Comparison of ENCODE assay signal across 8 cellular contexts in genomic region chr14:103848720-103849077, GRCh38. TPM values are rescaled to one million over a fixed set of nuclear protein-coding genes. Genes with fewer than 3 reads are reported as not detected.
DNase-seq lines count a peak whose midpoint lies in the region; ATAC-seq, FAIRE-seq and TF ChIP-seq lines count a peak whose summit lies in the region.

No MANE protein-coding gene starts in this region.

- TF ChIP-seq CTCF in HFFc6 (IDR thresholded peaks at IDR 0.05) (no peak), kidney (IDR thresholded peaks at IDR 0.05; ENCODE audit: borderline replicate concordance, extremely low read depth, insufficient read depth) (no peak), smooth muscle cell (IDR thresholded peaks at IDR 0.05; ENCODE audit: borderline replicate concordance, insufficient read depth, poor library complexity, severe bottlenecking) (no peak)

- H3K4me1 ChIP-seq in kidney (ENCODE audit: control insufficient read depth in 1 of 2, insufficient read depth in 1 of 2, low read depth in 1 of 2, low read length in 2 of 2) (peaks cover 0 to 5% of the 10 kb centered on the region in 2 donors), smooth muscle cell (ENCODE audit: low read depth) (peaks cover 10% of the 10 kb centered on the region)

- H3K36me3 Mint-ChIP-seq in HFFc6 (ENCODE audit: low read depth), result no peaks in the 10 kb centered on the region

- H3K27ac ChIP-seq in angular gyrus (ENCODE audit: low read depth, low read length) (peak overlapping the region; percentile 85), kidney (ENCODE audit: low read depth in 2 of 2, low read length in 2 of 2) (peak overlapping the region; percentile 32 to 63), smooth muscle cell (ENCODE audit: low read depth) (no peak overlapping the region)

- no peak for DNase-seq in HFFc6
- DNase-seq in kidney, result no peak
- DNase-seq in smooth muscle cell (lab: John Stamatoyannopoulos, UW; ENCODE audit: unreplicated experiment), result no peak
- no peak for DNase-seq in stimulated activated CD4-positive, alpha-beta T cell treated with anti-CD3 and anti-CD28 coated beads, Interleukin-4, amount 100 ng/mL, for 24 hours
- DNase-seq in NCI-H1694 treated with DMSO at 0.1 percent for 48 hours (lab: John Stamatoyannopoulos, UW), result no peak
- DNase-seq in NCI-H1105 treated with DMSO at 0.1 percent for 48 hours (lab: John Stamatoyannopoulos, UW), result no peak

- no peak overlapping the region for H3K4me3 ChIP-seq in kidney (ENCODE audit: low read length in 2 of 2)
- H3K4me3 ChIP-seq in smooth muscle cell, result peak overlapping the region; percentile 79

- H2AFZ ChIP-seq in smooth muscle cell (ENCODE audit: low read depth), result peak overlapping the region; percentile 47

- H3K9me3 ChIP-seq in kidney (ENCODE audit: control insufficient read depth in 1 of 2, low read length in 2 of 2) (no peaks in the 10 kb centered on the region), smooth muscle cell (replicated peaks; ENCODE audit: low read depth) (no peaks in the 10 kb centered on the region)

- H4K20me1 ChIP-seq in smooth muscle cell (ENCODE audit: low read depth), result peaks cover 23% of the 10 kb centered on the region

- H3K9me3 Mint-ChIP-seq in HFFc6, result no peaks in the 10 kb centered on the region

- intact Hi-C loops in kidney (cut with DNase I), result no loop called here

- H3K4me2 ChIP-seq in smooth muscle cell, result peak overlapping the region; percentile 89

- peaks cover 11% of the 10 kb centered on the region for H3K4me1 Mint-ChIP-seq in HFFc6 (ENCODE audit: low read depth)

- H3K27me3 ChIP-seq in smooth muscle cell (ENCODE audit: low read depth), result peaks cover 22% of the 10 kb centered on the region

- peaks cover 8% of the 10 kb centered on the region for H3K27me3 Mint-ChIP-seq in HFFc6 (ENCODE audit: insufficient read depth)

- peaks cover 4% of the 10 kb centered on the region for H3F3A ChIP-seq in smooth muscle cell (ENCODE audit: low read depth)

- FAIRE-seq in kidney (lab: Jason Lieb, UNC), result no peak

- H3K4me3 Mint-ChIP-seq in HFFc6, result peak overlapping the region; percentile 53

- H3K36me3 ChIP-seq in kidney (ENCODE audit: control insufficient read depth in 1 of 2, insufficient read depth in 2 of 2, low read length in 2 of 2) (no peaks in the 10 kb centered on the region), smooth muscle cell (ENCODE audit: low read depth) (no peaks in the 10 kb centered on the region)

- no peak overlapping the region for H3K27ac Mint-ChIP-seq in HFFc6

- peaks cover 7% of the 10 kb centered on the region for H3K79me2 ChIP-seq in smooth muscle cell (ENCODE audit: low read depth)

- WGBS in smooth muscle cell (ENCODE audit: low lambda C conversion rate), result 67% methylated on average over 14 of the region's 14 CpGs

- no peak for ATAC-seq in GM18861 (IDR thresholded peaks at IDR 0.05; ENCODE audit: unreplicated experiment)

- H3K9ac ChIP-seq in kidney (ENCODE audit: low read length in 2 of 2) (no peak overlapping the region), smooth muscle cell (ENCODE audit: low read depth) (no peak overlapping the region)

RNA-seq across cellular contexts. Expression of gene PPP1R13B, which starts 1.3 kb away (rescaled TPM):
- total RNA-seq in HFFc6 (2021; fragmentation: NEBNext Ultra II Directional; extraction: Animal tissue kit (Norgen Biotek cat#: 25700)), result 1 to 10 TPM; 5.1 to 6.2 (median 5.5) TPM
- total RNA-seq in kidney (69.4 TPM), smooth muscle cell (2.1 and 4.3 TPM in 2 replicates)
- polyA plus RNA-seq in kidney (ENCODE audit: insufficient read depth, low read depth, low replicate concordance) (15.1 TPM), smooth muscle cell (2.3 and 7.1 TPM in 2 replicates)
